Comparison of ENCODE assay signal across 8 cellular contexts in genomic region chr16:29157051-29157923, GRCh38.
DNase-seq lines count a peak whose midpoint lies in the region; ATAC-seq and TF ChIP-seq lines count a peak whose summit lies in the region.
"Not testable (repeated sequence)": the region's sequence is repeated elsewhere in the genome, so short reads cannot be mapped to it uniquely, and the experiment has no call there.

No MANE protein-coding gene starts in this region.

- H3K27ac ChIP-seq in tibial nerve, result peak overlapping the region; percentile 72 to 94 (median 83)

- not testable (repeated sequence) for TF ChIP-seq CTCF in Calu3 (IDR thresholded peaks at IDR 0.05; ENCODE audit: unreplicated experiment)
- peak in 2 of 5 experiments; percentile 22 to 29 for TF ChIP-seq CTCF in tibial nerve (IDR thresholded peaks at IDR 0.05)

- not testable (repeated sequence) for H3K4me3 Mint-ChIP-seq in Calu3 (ENCODE audit: low read depth, unreplicated experiment); T-helper 17 cell

- peaks cover 19% of the 10 kb centered on the region for H3K36me3 Mint-ChIP-seq in Calu3 (ENCODE audit: insufficient read depth, unreplicated experiment)
- not testable (repeated sequence) for H3K36me3 Mint-ChIP-seq in T-helper 17 cell (ENCODE audit: low read depth)

- H3K27me3 ChIP-seq in tibial nerve, result not testable (repeated sequence)

- TF ChIP-seq EP300 in tibial nerve (IDR thresholded peaks at IDR 0.05), result peak in 1 of 2 donors; percentile 88

- 39 to 44% methylated on average over 22 of the region's 22 CpGs for WGBS in tibial nerve, 2 donors

- BruUV-seq in Calu3 (replicated peaks; lab: Mats Ljungman, UMichigan), result not testable (repeated sequence)

- H3K9me3 ChIP-seq in T-helper 17 cell (ENCODE audit: control insufficient read depth, low read length, poor library complexity, severe bottlenecking); tibial nerve: not testable (repeated sequence)

- peaks cover 0 to 55% (median 19%) of the 10 kb centered on the region in 4 donors for H3K4me1 ChIP-seq in tibial nerve

- H3K9me3 Mint-ChIP-seq in Calu3 (ENCODE audit: low read depth, unreplicated experiment), result not testable (repeated sequence)

- DNase-seq in Calu3 (peak; percentile 65), LHCN-M2 (ENCODE audit: low read depth) (peak; percentile 94), astrocyte of the hippocampus (ENCODE audit: low read depth, low spot score) (peak; percentile 90), islet precursor cell (peak; percentile 73), non-pigmented ciliary epithelial cell (ENCODE audit: low read depth) (peak; percentile 90), tibial nerve (ENCODE audit: low spot score in 2 of 2) (peak in 1 of 2 donors; percentile 64)
- not testable (repeated sequence) for DNase-seq in T-helper 17 cell

- H3K27ac Mint-ChIP-seq in Calu3 (ENCODE audit: unreplicated experiment), result peak overlapping the region; percentile 84
- H3K27ac Mint-ChIP-seq in T-helper 17 cell, result peak overlapping the region; percentile 62

- ATAC-seq in T-helper 17 cell (peak; percentile 65), esophagus mucosa (peak; percentile 69)

- peak overlapping the region in 1 of 4 donors; percentile 21 for H3K4me3 ChIP-seq in tibial nerve

- H3K4me1 Mint-ChIP-seq in Calu3 (ENCODE audit: low read depth, unreplicated experiment), result peaks cover 27% of the 10 kb centered on the region
- H3K4me1 Mint-ChIP-seq in T-helper 17 cell, result peaks cover 16% of the 10 kb centered on the region

- intact Hi-C loops in Calu3 (cut with micrococcal nuclease; ENCODE audit: unreplicated experiment), result not testable (repeated sequence)

- H3K36me3 ChIP-seq in tibial nerve, result not testable (repeated sequence)

- not testable (repeated sequence) for H3K27me3 Mint-ChIP-seq in Calu3 (ENCODE audit: unreplicated experiment); T-helper 17 cell

- CTCF ChIA-PET in Calu3 (lab: Charles Lee), result not testable (repeated sequence)

- not testable (repeated sequence) for TF ChIP-seq POLR2A in tibial nerve (IDR thresholded peaks at IDR 0.05)
